In the genomic region with DNA sequence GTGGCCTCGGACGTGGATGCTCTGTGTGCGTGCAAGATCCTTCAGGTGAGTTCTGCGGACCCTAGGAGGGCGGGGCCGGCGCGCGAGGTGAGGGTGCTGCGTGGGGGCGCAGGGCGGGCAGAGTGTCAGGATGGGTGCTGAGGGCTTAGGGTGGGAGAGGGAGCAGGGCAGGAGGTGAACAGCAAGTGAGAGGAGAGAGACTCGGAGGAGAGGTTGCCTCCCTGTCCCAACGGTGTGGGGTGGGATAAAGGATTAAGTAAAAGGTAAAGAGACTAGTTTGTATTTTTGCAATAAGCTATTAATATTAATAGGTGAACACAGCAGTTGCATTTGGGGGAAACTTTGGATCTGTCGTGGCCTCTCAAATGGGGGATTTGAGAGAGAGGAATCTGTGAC, we compare ENCODE assay signal across 8 cellular contexts. TPM values are rescaled to one million over a fixed set of nuclear protein-coding genes. Genes with fewer than 3 reads are reported as not detected.
DNase-seq lines count a peak whose midpoint lies in the region; ATAC-seq and TF ChIP-seq lines count a peak whose summit lies in the region.

No MANE protein-coding gene starts in this region.

- intact Hi-C loops in HCT116 (cut with micrococcal nuclease): no loop called here

- peak overlapping the region; percentile 83 for H3K4me3 ChIP-seq in AG04450 (ENCODE audit: low read depth, low read length)
- H3K4me3 ChIP-seq in HCT116 (replicated peaks in 1 of 2; ENCODE audit: low read depth in 1 of 2, low read length in 2 of 2): peak overlapping the region; percentile 80 to 91
- peak overlapping the region; percentile 78 for H3K4me3 ChIP-seq in astrocyte of the cerebellum (ENCODE audit: low read depth, low read length)
- H3K4me3 ChIP-seq in mononuclear cell (ENCODE audit: low read length): peak overlapping the region; percentile 79

- peaks cover 17 to 40% of the 10 kb centered on the region in 2 experiments for H3K36me3 ChIP-seq in HCT116 (ENCODE audit: control insufficient read depth in 1 of 2, insufficient read depth in 2 of 2, low read length in 2 of 2)

- in situ Hi-C loops in astrocyte of the cerebellum (cut with HindIII; ENCODE audit: low sequenced_read_pairs): no loop called here

- no peaks in the 10 kb centered on the region for H3K9me2 ChIP-seq in HCT116 (ENCODE audit: insufficient read depth)

- H3K9me3 ChIP-seq in AG04450 (ENCODE audit: control insufficient read depth, insufficient read depth, low read length) (no peaks in the 10 kb centered on the region; the same call in 1 of the 2 replicates), HCT116 (ENCODE audit: control insufficient read depth in 1 of 2, insufficient read depth in 1 of 2, low read depth in 1 of 2, low read length in 2 of 2) (no peaks in the 10 kb centered on the region), mononuclear cell (ENCODE audit: low read depth, low read length) (no peaks in the 10 kb centered on the region)

- H4K20me1 ChIP-seq in HCT116 (ENCODE audit: insufficient read depth): peaks cover 5% of the 10 kb centered on the region; the same call in 1 of the 2 replicates

- H3K9ac ChIP-seq in HCT116 (ENCODE audit: low read length): peak overlapping the region; percentile 93

- BruUV-seq in HCT116 (replicated peaks; lab: Mats Ljungman, UMichigan): no TSS peak

- no peak for DNase-seq in AG04450 (ENCODE audit: low read depth, low spot score)
- DNase-seq in HCT116 (ENCODE audit: low read depth, low spot score): no peak
- DNase-seq in astrocyte of the cerebellum (ENCODE audit: low read depth): no peak
- DNase-seq in NCI-H2107 (lab: John Stamatoyannopoulos, UW): no peak
- DNase-seq in SK-N-DZ (ENCODE audit: low spot score): no peak
- DNase-seq in hepatic stellate cell (ENCODE audit: low spot score): no peak

- ATAC-seq in HCT116 (peak; percentile 15), HG03280 (IDR thresholded peaks at IDR 0.05; ENCODE audit: unreplicated experiment) (no peak)

- TF ChIP-seq CTCF in AG04450 (IDR thresholded peaks at IDR 0.05; ENCODE audit: low read depth, low read length) (no peak), HCT116 (IDR thresholded peaks at IDR 0.05 in 2 of 3, conservative IDR thresholded peaks at IDR 0.05 in 1 of 3; ENCODE audit: borderline replicate concordance in 1 of 3, insufficient read depth in 1 of 3, low read depth in 2 of 3, low read length in 2 of 3) (no peak), astrocyte of the cerebellum (IDR thresholded peaks at IDR 0.05; ENCODE audit: low read depth, low read length, missing control alignments) (no peak)

- H3K4me2 ChIP-seq in HCT116 (ENCODE audit: low read length): peak overlapping the region; percentile 81

- H3K27ac ChIP-seq in AG04450 (ENCODE audit: low read depth, low read length) (no peak overlapping the region), HCT116 (ENCODE audit: low read depth, low read length) (peak overlapping the region; percentile 53)

- POLR2A ChIA-PET in AG04450 (lab: Yijun Ruan, JAX): interaction anchor here (0.9 to 2.9 kb wide), 4 partner anchors 36 to 336 kb away, joined by 3 to 13 read pairs (median 5); a partner anchor contains a TSS
- POLR2A ChIA-PET in HCT116 (lab: Charles Lee): interaction anchor here (0.9 to 1.6 kb wide), 5 partner anchors 9 to 150 kb away, joined by 3 to 6 read pairs (median 3); no protein-coding TSS in a partner anchor

- CTCF ChIA-PET in AG04450 (lab: Charles Lee) (interaction anchor here (3.8 kb wide), 1 partner anchor 150 kb away, joined by 26 read pairs; no protein-coding TSS in a partner anchor), HCT116 (lab: Charles Lee) (interaction anchor here (1.0 to 2.6 kb wide), 5 partner anchors 10 to 301 kb away, joined by 4 to 11 read pairs (median 5); a partner anchor contains a TSS)

- no peak for TF ChIP-seq RAD21 in HCT116 (IDR thresholded peaks at IDR 0.05; ENCODE audit: low read depth)

- H3K27me3 ChIP-seq in AG04450 (ENCODE audit: control insufficient read depth, insufficient read depth, low read length) (no peaks in the 10 kb centered on the region), HCT116 (ENCODE audit: insufficient read depth, low read length) (no peaks in the 10 kb centered on the region), mononuclear cell (ENCODE audit: insufficient read depth, low read length) (no peaks in the 10 kb centered on the region)

- no peak for TF ChIP-seq POLR2A in HCT116 (IDR thresholded peaks at IDR 0.05; ENCODE audit: borderline replicate concordance, extremely low read depth, insufficient read depth, insufficient read length)

- H3K4me1 ChIP-seq in HCT116 (ENCODE audit: control insufficient read depth in 1 of 2, insufficient read depth in 2 of 2, low read length in 2 of 2): peaks cover 14 to 23% of the 10 kb centered on the region in 2 experiments; a peak in 3 of 4 replicates
- H3K4me1 ChIP-seq in mononuclear cell (ENCODE audit: insufficient read depth, low read length): peaks cover 22% of the 10 kb centered on the region

- H3K79me2 ChIP-seq in HCT116 (ENCODE audit: insufficient read depth, low read length): peaks cover 77% of the 10 kb centered on the region

- H2AFZ ChIP-seq in HCT116 (ENCODE audit: low read depth, low read length, poor library complexity, severe bottlenecking): no peak overlapping the region

- RAD21 ChIA-PET in HCT116 (lab: Charles Lee; ENCODE audit: low non-redundant PET in 1 of 2, low total read pairs in 2 of 2, uncharacterized antibody in 2 of 2, unreplicated experiment in 2 of 2): interaction anchor here (0.7 to 0.9 kb wide), 3 partner anchors 150 to 336 kb away, joined by 3 read pairs; a partner anchor contains a TSS

TF ChIP-seq in HCT116, 20 proteins besides CTCF, POLR2A, EP300 and RAD21:
- TF ChIP-seq TCF7L2 (IDR thresholded peaks at IDR 0.05; ENCODE audit: borderline replicate concordance, extremely low read depth, insufficient read depth, insufficient read length) (no peak), FOSL1 (IDR thresholded peaks at IDR 0.05; ENCODE audit: low read depth) (no peak), JUND (IDR thresholded peaks at IDR 0.05) (no peak), SP1 (IDR thresholded peaks at IDR 0.05; ENCODE audit: low read depth) (no peak), ZNF274 (IDR thresholded peaks at IDR 0.05; ENCODE audit: low read depth, low read length) (no peak), EGR1 (IDR thresholded peaks at IDR 0.05; ENCODE audit: low read depth) (no peak)
- TF ChIP-seq, protein P1, sequence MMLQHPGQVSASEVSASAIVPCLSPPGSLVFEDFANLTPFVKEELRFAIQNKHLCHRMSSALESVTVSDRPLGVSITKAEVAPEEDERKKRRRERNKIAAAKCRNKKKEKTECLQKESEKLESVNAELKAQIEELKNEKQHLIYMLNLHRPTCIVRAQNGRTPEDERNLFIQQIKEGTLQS (IDR thresholded peaks at IDR 0.05): no peak

RNA-seq across cellular contexts. Expression of a gene that starts 0.5 kb away (rescaled TPM):
- 8.3 and 9.3 TPM in 2 replicates for polyA plus RNA-seq in AG04450 (2011; rRNA removed)
- polyA minus RNA-seq in AG04450 (2011; rRNA and poly(A)+ RNA removed): 5.3 and 5.4 TPM in 2 replicates
- total RNA-seq in HCT116 (2021; ENCODE audit: unreplicated experiment): 43.4 TPM
- 28.1 and 37.5 TPM in 2 replicates for polyA plus RNA-seq in HCT116 (2012)
- total RNA-seq in mononuclear cell: 0.42 TPM
- 133 and 141 TPM in 2 replicates for polyA plus RNA-seq in SK-N-DZ (2014; cell fraction: cytosol; rRNA removed)
- 183 and 247 TPM in 2 replicates for polyA plus RNA-seq in SK-N-DZ (2014; cell fraction: nucleus; rRNA removed)

RNA-seq across cellular contexts. Expression of a gene that starts 1.2 kb away (rescaled TPM):
- polyA plus RNA-seq in AG04450 (2011; rRNA removed): 87.3 and 104 TPM in 2 replicates
- polyA minus RNA-seq in AG04450 (2011; rRNA and poly(A)+ RNA removed): 101 and 107 TPM in 2 replicates
- total RNA-seq in HCT116 (2021; ENCODE audit: unreplicated experiment): 97.5 TPM
- 121 and 125 TPM in 2 replicates for polyA plus RNA-seq in HCT116 (2012)
- total RNA-seq in mononuclear cell: 64.6 TPM
- 95.2 and 95.4 TPM in 2 replicates for polyA plus RNA-seq in SK-N-DZ (2014; cell fraction: cytosol; rRNA removed)
- polyA plus RNA-seq in SK-N-DZ (2014; cell fraction: nucleus; rRNA removed): 64.4 and 79.8 TPM in 2 replicates

RNA-seq across cellular contexts. Expression of a gene that starts 32.7 kb away (rescaled TPM):
- polyA plus RNA-seq in AG04450 (2011; rRNA removed): 17.1 and 18.8 TPM in 2 replicates
- 18.6 and 19.9 TPM in 2 replicates for polyA minus RNA-seq in AG04450 (2011; rRNA and poly(A)+ RNA removed)
- 17.7 TPM for total RNA-seq in HCT116 (2021; ENCODE audit: unreplicated experiment)
- polyA plus RNA-seq in HCT116 (2012): 25.6 and 27.1 TPM in 2 replicates
- total RNA-seq in mononuclear cell: 14.4 TPM
- polyA plus RNA-seq in SK-N-DZ (2014; cell fraction: cytosol; rRNA removed): 109 and 110 TPM in 2 replicates
- polyA plus RNA-seq in SK-N-DZ (2014; cell fraction: nucleus; rRNA removed): 39.8 and 45.5 TPM in 2 replicates

RNA-seq across cellular contexts. Expression of a gene that starts 44.0 kb away (rescaled TPM):
- polyA plus RNA-seq in AG04450 (2011; rRNA removed): 0.05 TPM in 1 of 2 replicates, not detected in the other
- polyA minus RNA-seq in AG04450 (2011; rRNA and poly(A)+ RNA removed): not detected in 2 replicates
- 0.32 TPM for total RNA-seq in HCT116 (2021; ENCODE audit: unreplicated experiment)
- polyA plus RNA-seq in HCT116 (2012): 0.08 and 0.09 TPM in 2 replicates
- 9.3 TPM for total RNA-seq in mononuclear cell
- 4.0 and 5.3 TPM in 2 replicates for polyA plus RNA-seq in SK-N-DZ (2014; cell fraction: cytosol; rRNA removed)
- polyA plus RNA-seq in SK-N-DZ (2014; cell fraction: nucleus; rRNA removed): 3.8 and 4.5 TPM in 2 replicates

RNA-seq across cellular contexts. Expression of a gene that starts 47.8 kb away (rescaled TPM):
- polyA plus RNA-seq in AG04450 (2011; rRNA removed): 42.3 and 49.5 TPM in 2 replicates
- 12.2 and 12.4 TPM in 2 replicates for polyA minus RNA-seq in AG04450 (2011; rRNA and poly(A)+ RNA removed)
- 40.1 TPM for total RNA-seq in HCT116 (2021; ENCODE audit: unreplicated experiment)
- polyA plus RNA-seq in HCT116 (2012): 37.9 and 47.4 TPM in 2 replicates
- 10.0 TPM for total RNA-seq in mononuclear cell
- 52.4 and 66.8 TPM in 2 replicates for polyA plus RNA-seq in SK-N-DZ (2014; cell fraction: cytosol; rRNA removed)
- polyA plus RNA-seq in SK-N-DZ (2014; cell fraction: nucleus; rRNA removed): 42.5 and 50.9 TPM in 2 replicates

Comparison
In these comparisons a context has a peak if more than half of its experiments do, and no peak if none do; other contexts are left out.
1. RNA of a gene that starts 0.5 kb away (total RNA-seq): 43.4 TPM in HCT116 (single experiment); 0.42 TPM in mononuclear cell (single experiment); every median in the first group is over 10 times any median in the second.
2. Peak in every context shown above with its lines, with median percentiles within 50 percentile points of each other: H3K4me3 ChIP-seq.